8 cellular contexts compared by ENCODE assay signal in genomic region chr9:34332370-34332964, GRCh38. TPM values are rescaled to one million over a fixed set of nuclear protein-coding genes. Genes with fewer than 3 reads are reported as not detected.
DNase-seq lines count a peak whose midpoint lies in the region; ATAC-seq and TF ChIP-seq lines count a peak whose summit lies in the region.

No MANE protein-coding gene starts in this region.

- H3K27me3 Mint-ChIP-seq in endodermal cell (ENCODE audit: insufficient read depth) (no peaks in the 10 kb centered on the region), neural progenitor cell (ENCODE audit: insufficient read depth, low read depth) (peaks cover 3% of the 10 kb centered on the region)

- no peak overlapping the region for H3K27ac ChIP-seq in BLaER1 treated with 17β-estradiol and CSF1 and Interleukin-3, amounts not matched to agents 10 nM and 100 nM
- H3K27ac ChIP-seq in OCI-LY1 (ENCODE audit: low read depth, low read length, poor library complexity, severe bottlenecking) (no peak overlapping the region), endodermal cell (ENCODE audit: low read depth, low read length) (no peak overlapping the region), neural progenitor cell (no peak overlapping the region)

- H3F3A ChIP-seq in OCI-LY1 (ENCODE audit: insufficient read depth, low read length) (no peaks in the 10 kb centered on the region), neural progenitor cell (ENCODE audit: low read depth) (peaks cover 44% of the 10 kb centered on the region)

- DNase-seq in endodermal cell (no peak), neural progenitor cell (ENCODE audit: low spot score) (peak; percentile 58), NCI-H1048 (lab: John Stamatoyannopoulos, UW) (no peak)

- ATAC-seq in activated CD4-positive, CD25-positive, alpha-beta regulatory T cell treated with anti-CD3 and anti-CD28 coated beads, Interleukin-2, amount 50 U/mL, for 24 hours, result no peak
- ATAC-seq in GM21360 (IDR thresholded peaks at IDR 0.05; ENCODE audit: unreplicated experiment), result no peak

- H3K4me1 ChIP-seq in BLaER1 treated with 17β-estradiol and CSF1 and Interleukin-3, amounts not matched to agents 10 nM and 100 nM, result peaks cover 29 to 51% (median 36%) of the 10 kb centered on the region in 10 experiments
- H3K4me1 ChIP-seq in OCI-LY1 (ENCODE audit: insufficient read depth, low read length, severe bottlenecking) (peaks cover 23% of the 10 kb centered on the region), endodermal cell (ENCODE audit: control insufficient read depth, insufficient read depth, low read length) (peaks cover 18% of the 10 kb centered on the region), neural progenitor cell (peaks cover 23% of the 10 kb centered on the region)

- H3K79me2 ChIP-seq in OCI-LY1 (ENCODE audit: insufficient read depth, low read length) (peaks cover 8% of the 10 kb centered on the region), neural progenitor cell (ENCODE audit: low read depth) (peaks cover 40% of the 10 kb centered on the region)

- TF ChIP-seq CTCF in GM12874 (IDR thresholded peaks at IDR 0.05; ENCODE audit: insufficient read depth, low read depth, low read length) (0 out of 2 replicates have a peak, but pooled peaks have one; percentile 20), OCI-LY1 (IDR thresholded peaks at IDR 0.05; ENCODE audit: low read length) (peak; percentile 73), endodermal cell (conservative IDR thresholded peaks at IDR 0.05) (peak; percentile 76), neural progenitor cell (IDR thresholded peaks at IDR 0.05) (peak; percentile 58)

- H3K9me2 ChIP-seq in OCI-LY1 (ENCODE audit: low read depth, low read length), result no peaks in the 10 kb centered on the region

- no peak overlapping the region for H3K4me3 ChIP-seq in BLaER1 treated with 17β-estradiol and CSF1 and Interleukin-3, amounts not matched to agents 10 nM and 100 nM
- H3K4me3 ChIP-seq in OCI-LY1 (ENCODE audit: low read depth, low read length, poor library complexity, severe bottlenecking) (no peak overlapping the region), endodermal cell (ENCODE audit: low read length) (no peak overlapping the region), neural progenitor cell (no peak overlapping the region)

- H3K4me2 ChIP-seq in BLaER1 treated with 17β-estradiol and CSF1 and Interleukin-3, amounts not matched to agents 10 nM and 100 nM, result peak overlapping the region in 3 of 11 experiments; percentile 28 to 88 (median 87); a peak in 2 of 22 replicates
- H3K4me2 ChIP-seq in OCI-LY1 (ENCODE audit: low read length) (no peak overlapping the region), neural progenitor cell (no peak overlapping the region)

- peak overlapping the region in 7 of 11 experiments; percentile 2 to 46 (median 25); a peak in 5 of 22 replicates for H3K9ac ChIP-seq in BLaER1 treated with 17β-estradiol and CSF1 and Interleukin-3, amounts not matched to agents 10 nM and 100 nM
- no peak overlapping the region for H3K9ac ChIP-seq in OCI-LY1 (ENCODE audit: low read length)
- H3K9ac ChIP-seq in endodermal cell (ENCODE audit: extremely low read depth, low read length, poor library complexity, severe bottlenecking), result no peak overlapping the region
- H3K9ac ChIP-seq in neural progenitor cell, result no peak overlapping the region

- H2AFZ ChIP-seq in OCI-LY1 (ENCODE audit: low read length) (no peak overlapping the region), neural progenitor cell (replicated peaks) (no peak overlapping the region)

- H3K4me3 Mint-ChIP-seq in endodermal cell (no peak overlapping the region), neural progenitor cell (no peak overlapping the region)

- H3K27ac Mint-ChIP-seq in endodermal cell (no peak overlapping the region), neural progenitor cell (no peak overlapping the region)

- WGBS in endodermal cell (ENCODE audit: insufficient coverage in 1 of 2, insufficient read length in 1 of 2), 2 experiments, result 51 to 59% methylated on average over 3 to 4 of the region's 4 CpGs

- H3K9me3 Mint-ChIP-seq in endodermal cell (no peaks in the 10 kb centered on the region), neural progenitor cell (no peaks in the 10 kb centered on the region)

- H3K36me3 ChIP-seq in BLaER1 treated with 17β-estradiol and CSF1 and Interleukin-3, amounts not matched to agents 10 nM and 100 nM, result peaks cover 0 to 18% (median 0%) of the 10 kb centered on the region in 11 experiments; a peak in 6 of 22 replicates
- no peaks in the 10 kb centered on the region; the same call in 1 of the 2 replicates for H3K36me3 ChIP-seq in OCI-LY1 (ENCODE audit: insufficient read depth, low read length)
- H3K36me3 ChIP-seq in endodermal cell (ENCODE audit: control insufficient read depth, insufficient read depth, low read length), result peaks cover 8% of the 10 kb centered on the region
- no peaks in the 10 kb centered on the region for H3K36me3 ChIP-seq in neural progenitor cell

- H3K9me3 ChIP-seq in BLaER1 treated with 17β-estradiol and CSF1 and Interleukin-3, amounts not matched to agents 10 nM and 100 nM (replicated peaks in 1 of 11), result no peaks in the 10 kb centered on the region
- H3K9me3 ChIP-seq in OCI-LY1 (ENCODE audit: low read length) (no peaks in the 10 kb centered on the region), endodermal cell (ENCODE audit: control insufficient read depth, low read length) (no peaks in the 10 kb centered on the region), neural progenitor cell (ENCODE audit: low read depth) (no peaks in the 10 kb centered on the region)

- peaks cover 36% of the 10 kb centered on the region for H3K4me1 Mint-ChIP-seq in endodermal cell
- peaks cover 38% of the 10 kb centered on the region for H3K4me1 Mint-ChIP-seq in neural progenitor cell

- H3K27me3 ChIP-seq in BLaER1 treated with 17β-estradiol and CSF1 and Interleukin-3, amounts not matched to agents 10 nM and 100 nM, result no peaks in the 10 kb centered on the region
- H3K27me3 ChIP-seq in OCI-LY1 (ENCODE audit: insufficient read depth, low read length) (no peaks in the 10 kb centered on the region), endodermal cell (ENCODE audit: control insufficient read depth, insufficient read depth, low read length, poor library complexity, severe bottlenecking) (no peaks in the 10 kb centered on the region), neural progenitor cell (no peaks in the 10 kb centered on the region)

- H3K36me3 Mint-ChIP-seq in endodermal cell (ENCODE audit: low read depth), result peaks cover 4% of the 10 kb centered on the region
- H3K36me3 Mint-ChIP-seq in neural progenitor cell, result no peaks in the 10 kb centered on the region

- H4K20me1 ChIP-seq in BLaER1 treated with 17β-estradiol and CSF1 and Interleukin-3, amounts not matched to agents 10 nM and 100 nM, result peaks cover 0 to 24% (median 0%) of the 10 kb centered on the region in 11 experiments; a peak in 7 of 22 replicates
- no peaks in the 10 kb centered on the region for H4K20me1 ChIP-seq in OCI-LY1 (ENCODE audit: insufficient read depth, low read length)
- H4K20me1 ChIP-seq in neural progenitor cell (ENCODE audit: low read depth), result peaks cover 28% of the 10 kb centered on the region

RNA-seq across cellular contexts. Expression of gene NUDT2, which starts 3.1 kb away (rescaled TPM):
- 10 to 100 TPM; 20.6 to 29.4 TPM for total RNA-seq in endodermal cell
- polyA plus RNA-seq in endodermal cell (2013, experiment 1 of 2), result 20.2 TPM
- polyA plus RNA-seq in endodermal cell (2013, experiment 2 of 2), result 21.4 TPM
- 23.4 and 33.1 TPM in 2 replicates for total RNA-seq in neural progenitor cell (ENCODE audit: low replicate concordance)

RNA-seq across cellular contexts. Expression of gene KIF24, which starts 3.4 kb away (rescaled TPM):
- total RNA-seq in endodermal cell, result 10 to 100 TPM in 1 of 2 donors, 1 to 10 TPM in 1; 7.7 to 10.6 TPM
- 7.7 TPM for polyA plus RNA-seq in endodermal cell (2013, experiment 1 of 2)
- 8.1 TPM for polyA plus RNA-seq in endodermal cell (2013, experiment 2 of 2)
- total RNA-seq in neural progenitor cell (ENCODE audit: low replicate concordance), result 9.4 and 10.7 TPM in 2 replicates

RNA-seq across cellular contexts. Expression of gene MYORG, which starts 44.2 kb away (rescaled TPM):
- total RNA-seq in endodermal cell (10 to 100 TPM; 56.7 to 58.8 TPM), neural progenitor cell (ENCODE audit: low replicate concordance) (0.03 and 0.04 TPM in 2 replicates)
- 10.2 TPM for polyA plus RNA-seq in endodermal cell (2013, experiment 1 of 2)
- polyA plus RNA-seq in endodermal cell (2013, experiment 2 of 2), result 10.9 TPM

Comparison
In these comparisons a context has a peak if more than half of its experiments do, and no peak if none do; other contexts are left out.
1. H3K9ac ChIP-seq: peak in BLaER1 treated with 17β-estradiol and CSF1 and Interleukin-3, amounts not matched to agents 10 nM and 100 nM (7 of 11); none in OCI-LY1 (single experiment), endodermal cell (single experiment) and neural progenitor cell (single experiment).
2. CTCF ChIP-seq: peak in every context shown above with its lines; median percentile 76 in endodermal cell; 73 in OCI-LY1; 58 in neural progenitor cell; 20 in GM12874.
3. RNA of gene MYORG, which starts 44.2 kb away (total RNA-seq): 56.7 to 58.8 TPM in endodermal cell; 0.03 to 0.04 TPM in neural progenitor cell; every median in the first group is over 10 times any median in the second.